15 cellular contexts compared by ENCODE assay signal in the genomic region with DNA sequence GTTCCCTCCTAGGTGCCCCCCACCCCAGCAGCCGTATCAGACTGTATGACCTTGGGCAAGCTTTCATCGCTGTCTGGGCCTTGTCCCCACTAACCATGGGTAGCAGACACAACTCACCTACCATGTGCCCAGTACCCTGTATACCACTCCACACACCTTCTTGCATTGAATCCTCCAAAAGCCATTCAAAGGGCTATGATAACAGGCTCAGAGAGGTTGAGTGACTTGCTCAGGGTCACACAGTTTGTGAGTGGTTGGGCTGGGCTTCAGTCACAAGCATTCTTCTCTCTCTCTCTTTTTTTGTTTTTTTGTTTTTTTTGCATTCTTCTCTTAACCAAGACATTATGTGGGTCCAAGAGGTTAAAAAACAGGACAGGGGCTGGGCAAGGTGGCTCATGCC. TPM values are rescaled to one million over a fixed set of nuclear protein-coding genes. Genes with fewer than 3 reads are reported as not detected.
DNase-seq lines count a peak whose midpoint lies in the region; ATAC-seq lines count a peak whose summit lies in the region.
"Had no signal": no experiment of that assay in that cellular context is flagged by ENCODE, and none has a peak within 500 bp of the region (broad histone marks: within the 10 kb centered on the region; RNA-seq: fewer than 3 reads in every experiment).

No MANE protein-coding gene starts in this region.

- intact Hi-C loops in activated CD4-positive, alpha-beta T cell treated with anti-CD3 and anti-CD28 coated beads, Interleukin-2, amount 10 ng/mL, durations not matched to agents 24 days and 14 days (cut with micrococcal nuclease), result no loop called here
- intact Hi-C loops in naive thymus-derived CD4-positive, alpha-beta T cell (cut with micrococcal nuclease), result loop anchor here (5.0 to 10.0 kb wide), 2 partner anchors 129 to 373 kb away; partner anchors contain the start of gene BRD4 (in 1 of the 2)

- H3K9me3 ChIP-seq in T-helper 17 cell (ENCODE audit: control insufficient read depth, low read length, poor library complexity, severe bottlenecking), result no peaks in the 10 kb centered on the region
- no peaks in the 10 kb centered on the region for H3K9me3 ChIP-seq in naive thymus-derived CD4-positive, alpha-beta T cell (ENCODE audit: control insufficient read depth in 2 of 3, low read length in 3 of 3)
- peaks cover 0 to 2% of the 10 kb centered on the region in 2 donors for H3K9me3 ChIP-seq in neuronal stem cell (replicated peaks in 1 of 2; ENCODE audit: control insufficient read depth in 2 of 2, insufficient read depth in 1 of 2, low read depth in 1 of 2, low read length in 2 of 2)
- H3K9me3 ChIP-seq: esophagus muscularis mucosa, right atrium auricular region, testis had no signal

- no peak overlapping the region for H3K23ac ChIP-seq in neuronal stem cell (ENCODE audit: low read depth, low read length, poor library complexity)

- H2BK15ac ChIP-seq in neuronal stem cell (ENCODE audit: low read length), result no peak overlapping the region

- no peak overlapping the region for H2AK5ac ChIP-seq in neuronal stem cell (ENCODE audit: low read depth, low read length)

- H3K4ac ChIP-seq in neuronal stem cell (ENCODE audit: low read length), result no peak overlapping the region

- no peak overlapping the region for H4K91ac ChIP-seq in neuronal stem cell (ENCODE audit: low read depth, low read length, poor library complexity)

- no peak overlapping the region for H2BK120ac ChIP-seq in neuronal stem cell (ENCODE audit: low read depth, low read length)

- no peak overlapping the region for H2BK5ac ChIP-seq in neuronal stem cell (ENCODE audit: low read length)

- POLR2A ChIA-PET in naive thymus-derived CD4-positive, alpha-beta T cell (lab: Charles Lee), result interaction anchor here (0.7 to 9.9 kb wide), 4 partner anchors 8 to 94 kb away, joined by 3 to 101 read pairs (median 17); partner anchors contain the start of gene WIZ

- H3K27me3 ChIP-seq in naive thymus-derived CD4-positive, alpha-beta T cell (ENCODE audit: control insufficient read depth in 2 of 2, insufficient read depth in 2 of 2, low read length in 2 of 2), result no peaks in the 10 kb centered on the region
- peaks cover 17 to 62% (median 40%) of the 10 kb centered on the region in 3 experiments for H3K27me3 ChIP-seq in neuronal stem cell (ENCODE audit: control insufficient read depth in 3 of 3, insufficient read depth in 3 of 3, low read depth in 1 of 3, low read length in 3 of 3)
- H3K27me3 ChIP-seq: testis had no signal

- peak overlapping the region; percentile 76 for H3K27ac Mint-ChIP-seq in activated CD4-positive, alpha-beta T cell treated with anti-CD3 and anti-CD28 coated beads, Interleukin-2, amount 10 ng/mL, durations not matched to agents 24 days and 14 days
- peak overlapping the region; percentile 96 for H3K27ac Mint-ChIP-seq in T-helper 17 cell
- H3K27ac Mint-ChIP-seq in naive thymus-derived CD4-positive, alpha-beta T cell, result peak overlapping the region; percentile 32 to 98 (median 94)

- no peak overlapping the region for H2AFZ ChIP-seq in neuronal stem cell (ENCODE audit: low read length)

- no peak overlapping the region for H3K4me3 ChIP-seq in naive thymus-derived CD4-positive, alpha-beta T cell (ENCODE audit: low read length)
- H3K4me3 ChIP-seq in neuronal stem cell (ENCODE audit: low read length in 2 of 2), result no peak overlapping the region
- H3K4me3 ChIP-seq: esophagus muscularis mucosa, right atrium auricular region, testis had no signal

- H4K8ac ChIP-seq in neuronal stem cell (ENCODE audit: low read depth, low read length), result no peak overlapping the region

- no peaks in the 10 kb centered on the region for H3K9me3 Mint-ChIP-seq in activated CD4-positive, alpha-beta T cell treated with anti-CD3 and anti-CD28 coated beads, Interleukin-2, amount 10 ng/mL, durations not matched to agents 24 days and 14 days
- H3K9me3 Mint-ChIP-seq in naive thymus-derived CD4-positive, alpha-beta T cell, result peaks cover 0 to 2% (median 0%) of the 10 kb centered on the region in 11 donors
- H3K9me3 Mint-ChIP-seq: neural crest cell had no signal

- no peak overlapping the region for H3K4me2 ChIP-seq in neuronal stem cell (ENCODE audit: insufficient read depth, low read length, poor library complexity, severe bottlenecking)

- no peak overlapping the region for H3K18ac ChIP-seq in neuronal stem cell (ENCODE audit: low read length)

- ATAC-seq in T-helper 17 cell, result no peak
- ATAC-seq in naive thymus-derived CD4-positive, alpha-beta T cell, result no peak
- ATAC-seq: Panc1, SK-N-SH treated with all-trans-retinoic acid at 6 μM for 48 hours had no signal

- H3K79me1 ChIP-seq in neuronal stem cell (ENCODE audit: low read depth, low read length), result no peaks in the 10 kb centered on the region

- H3K36me3 Mint-ChIP-seq in activated CD4-positive, alpha-beta T cell treated with anti-CD3 and anti-CD28 coated beads, Interleukin-2, amount 10 ng/mL, durations not matched to agents 24 days and 14 days (ENCODE audit: low read depth), result peaks cover 46% of the 10 kb centered on the region
- H3K36me3 Mint-ChIP-seq in T-helper 17 cell (ENCODE audit: low read depth), result no peaks in the 10 kb centered on the region
- H3K36me3 Mint-ChIP-seq in naive thymus-derived CD4-positive, alpha-beta T cell, result peaks cover 4 to 34% (median 14%) of the 10 kb centered on the region in 5 donors

- WGBS in neuronal stem cell (ENCODE audit: extremely low coverage in 2 of 2, insufficient read length in 2 of 2, insufficient replicate concordance in 1 of 2), 2 donors, result no CpG with 5 or more reads among the region's 2 CpGs

- H3K4me3 Mint-ChIP-seq in activated CD4-positive, alpha-beta T cell treated with anti-CD3 and anti-CD28 coated beads, Interleukin-2, amount 10 ng/mL, durations not matched to agents 24 days and 14 days, result peak overlapping the region; percentile 45
- peak overlapping the region; percentile 91 for H3K4me3 Mint-ChIP-seq in T-helper 17 cell
- peak overlapping the region; percentile 27 to 97 (median 94) for H3K4me3 Mint-ChIP-seq in naive thymus-derived CD4-positive, alpha-beta T cell
- H3K4me3 Mint-ChIP-seq: neural crest cell had no signal

- no peak overlapping the region for H3K9ac ChIP-seq in neuronal stem cell (ENCODE audit: low read depth, low read length, poor library complexity)

- H3K4me1 ChIP-seq in naive thymus-derived CD4-positive, alpha-beta T cell (ENCODE audit: control insufficient read depth in 2 of 2, insufficient read depth in 2 of 2, low read length in 2 of 2), result peaks cover 39 to 40% of the 10 kb centered on the region in 2 donors
- peaks cover 2% of the 10 kb centered on the region in 2 donors for H3K4me1 ChIP-seq in neuronal stem cell (ENCODE audit: control insufficient read depth in 2 of 2, insufficient read depth in 1 of 2, low read depth in 1 of 2, low read length in 2 of 2)
- H3K4me1 ChIP-seq: testis had no signal

- no peak overlapping the region for H2BK12ac ChIP-seq in neuronal stem cell (ENCODE audit: low read length)

- H3K27me3 Mint-ChIP-seq in activated CD4-positive, alpha-beta T cell treated with anti-CD3 and anti-CD28 coated beads, Interleukin-2, amount 10 ng/mL, durations not matched to agents 24 days and 14 days, result no peaks in the 10 kb centered on the region
- H3K27me3 Mint-ChIP-seq in T-helper 17 cell, result no peaks in the 10 kb centered on the region
- H3K27me3 Mint-ChIP-seq in naive thymus-derived CD4-positive, alpha-beta T cell, result no peaks in the 10 kb centered on the region

- peak overlapping the region; percentile 91 for H3K27ac ChIP-seq in naive thymus-derived CD4-positive, alpha-beta T cell (ENCODE audit: low read depth, low read length)
- H3K27ac ChIP-seq in neuronal stem cell (replicated peaks; ENCODE audit: low read length), result no peak overlapping the region
- H3K27ac ChIP-seq: esophagus muscularis mucosa, right atrium auricular region, testis, VCaP had no signal

- no peak for DNase-seq in activated CD4-positive, alpha-beta T cell treated with anti-CD3 and anti-CD28 coated beads, Interleukin-2, amount 10 ng/mL, durations not matched to agents 24 days and 14 days
- no peak for DNase-seq in activated CD4-positive, alpha-beta T cell treated with anti-CD3 and anti-CD28 coated beads for 1 hour
- DNase-seq in T-helper 17 cell (no peak), neuronal stem cell (ENCODE audit: low spot score) (no peak)
- no peak for DNase-seq in naive thymus-derived CD4-positive, alpha-beta T cell
- no peak for DNase-seq in central memory CD4-positive, alpha-beta T cell
- DNase-seq: glutamatergic neuron, NCI-H82, testis had no signal

- peaks cover 38% of the 10 kb centered on the region for H3K4me1 Mint-ChIP-seq in activated CD4-positive, alpha-beta T cell treated with anti-CD3 and anti-CD28 coated beads, Interleukin-2, amount 10 ng/mL, durations not matched to agents 24 days and 14 days
- peaks cover 28% of the 10 kb centered on the region for H3K4me1 Mint-ChIP-seq in T-helper 17 cell
- peaks cover 18 to 57% (median 43%) of the 10 kb centered on the region in 7 donors for H3K4me1 Mint-ChIP-seq in naive thymus-derived CD4-positive, alpha-beta T cell
- H3K4me1 Mint-ChIP-seq: neural crest cell had no signal

- CTCF ChIA-PET in naive thymus-derived CD4-positive, alpha-beta T cell (lab: Charles Lee), result no interaction called here

- no peak overlapping the region for H3K14ac ChIP-seq in neuronal stem cell (ENCODE audit: low read length)

- peaks cover 4 to 44% (median 26%) of the 10 kb centered on the region in 3 experiments for H3K36me3 ChIP-seq in naive thymus-derived CD4-positive, alpha-beta T cell (ENCODE audit: control insufficient read depth in 2 of 3, insufficient read depth in 3 of 3, low read length in 3 of 3)
- no peaks in the 10 kb centered on the region for H3K36me3 ChIP-seq in neuronal stem cell (replicated peaks in 1 of 2; ENCODE audit: control insufficient read depth in 2 of 2, insufficient read depth in 2 of 2, low read length in 2 of 2)
- H3K36me3 ChIP-seq: esophagus muscularis mucosa, right atrium auricular region had no signal

RNA-seq across cellular contexts. Expression of gene RASAL3, which starts 2.6 kb away (rescaled TPM):
- total RNA-seq in activated CD4-positive, alpha-beta T cell treated with anti-CD3 and anti-CD28 coated beads, Interleukin-2, amount 10 ng/mL, durations not matched to agents 24 days and 14 days, result 110 and 114 TPM in 2 replicates
- total RNA-seq in T-helper 17 cell, result 100 to 1,000 TPM; 103 to 121 TPM
- 100 to 1,000 TPM; 138 to 214 (median 159) TPM for total RNA-seq in naive thymus-derived CD4-positive, alpha-beta T cell
- polyA plus RNA-seq in naive thymus-derived CD4-positive, alpha-beta T cell, result 100 to 1,000 TPM in 1 of 2 donors, 10 to 100 TPM in 1; 38.5 to 120 TPM
- 0.04 TPM for polyA plus RNA-seq in neuronal stem cell (2013, experiment 1 of 2)
- 0.06 TPM for polyA plus RNA-seq in neuronal stem cell (2013, experiment 2 of 2)
- total RNA-seq: neural crest cell had no signal

RNA-seq across cellular contexts. Expression of gene WIZ, which starts 11.9 kb away (rescaled TPM):
- total RNA-seq in activated CD4-positive, alpha-beta T cell treated with anti-CD3 and anti-CD28 coated beads, Interleukin-2, amount 10 ng/mL, durations not matched to agents 24 days and 14 days, result 36.3 and 36.5 TPM in 2 replicates
- 10 to 100 TPM; 17.1 to 19.2 TPM for total RNA-seq in T-helper 17 cell
- 10 to 100 TPM; 20.1 to 34.9 (median 24.8) TPM for total RNA-seq in naive thymus-derived CD4-positive, alpha-beta T cell
- polyA plus RNA-seq in naive thymus-derived CD4-positive, alpha-beta T cell, result 1 to 10 TPM in 1 of 2 donors, under 1 TPM in 1; 0.91 to 1.6 TPM
- 35.1 TPM for polyA plus RNA-seq in neuronal stem cell (2013, experiment 1 of 2)
- 35.0 TPM for polyA plus RNA-seq in neuronal stem cell (2013, experiment 2 of 2)

RNA-seq across cellular contexts. Expression of gene PGLYRP2, which starts 17.6 kb away (rescaled TPM):
- not detected in 2 replicates for total RNA-seq in activated CD4-positive, alpha-beta T cell treated with anti-CD3 and anti-CD28 coated beads, Interleukin-2, amount 10 ng/mL, durations not matched to agents 24 days and 14 days
- not detected for total RNA-seq in T-helper 17 cell
- under 1 TPM in 3 of 5 experiments, not detected in 2; 0.21 to 0.65 (median 0.49) TPM for total RNA-seq in naive thymus-derived CD4-positive, alpha-beta T cell
- polyA plus RNA-seq in naive thymus-derived CD4-positive, alpha-beta T cell, result under 1 TPM; 0.25 to 0.53 TPM
- polyA plus RNA-seq in neuronal stem cell (2013, experiment 1 of 2), result not detected
- polyA plus RNA-seq in neuronal stem cell (2013, experiment 2 of 2), result not detected
- total RNA-seq: esophagus muscularis mucosa, neural crest cell, right atrium auricular region had no signal

RNA-seq across cellular contexts. Expression of gene AKAP8L, which starts 42.9 kb away (rescaled TPM):
- total RNA-seq in activated CD4-positive, alpha-beta T cell treated with anti-CD3 and anti-CD28 coated beads, Interleukin-2, amount 10 ng/mL, durations not matched to agents 24 days and 14 days, result 76.8 and 80.1 TPM in 2 replicates
- 100 to 1,000 TPM; 116 to 123 TPM for total RNA-seq in T-helper 17 cell
- total RNA-seq in naive thymus-derived CD4-positive, alpha-beta T cell, result 100 to 1,000 TPM in 4 of 5 experiments, 10 to 100 TPM in 1; 81.2 to 208 (median 146) TPM
- polyA plus RNA-seq in naive thymus-derived CD4-positive, alpha-beta T cell, result 10 to 100 TPM; 39.9 to 92.9 TPM
- 180 TPM for polyA plus RNA-seq in neuronal stem cell (2013, experiment 1 of 2)
- 175 TPM for polyA plus RNA-seq in neuronal stem cell (2013, experiment 2 of 2)

RNA-seq across cellular contexts. Expression of gene CYP4F22, which starts 46.6 kb away (rescaled TPM):
- total RNA-seq in activated CD4-positive, alpha-beta T cell treated with anti-CD3 and anti-CD28 coated beads, Interleukin-2, amount 10 ng/mL, durations not matched to agents 24 days and 14 days, result 0.09 and 0.12 TPM in 2 replicates
- total RNA-seq in T-helper 17 cell, result 1 to 10 TPM in 1 of 2 donors, under 1 TPM in 1; 0.44 to 1.4 TPM
- total RNA-seq in naive thymus-derived CD4-positive, alpha-beta T cell, result 1 to 10 TPM in 1 of 5 experiments, under 1 TPM in 3, not detected in 1; 0.24 to 3.6 (median 0.28) TPM
- under 1 TPM in 1 of 2 donors, not detected in 1; 0.15 TPM for polyA plus RNA-seq in naive thymus-derived CD4-positive, alpha-beta T cell
- polyA plus RNA-seq in neuronal stem cell (2013, experiment 1 of 2), result 0.26 TPM
- polyA plus RNA-seq in neuronal stem cell (2013, experiment 2 of 2), result 0.19 TPM
- total RNA-seq: esophagus muscularis mucosa, neural crest cell, right atrium auricular region had no signal
